Comparison of ENCODE assay signal across 20 cellular contexts in genomic region chr14:24463017-24463805, GRCh38. TPM values are rescaled to one million over a fixed set of nuclear protein-coding genes. Genes with fewer than 3 reads are reported as not detected.
A peak's percentile ranks its signal among the peaks of the same experiment; 100 is the strongest.
DNase-seq lines count a peak whose midpoint lies in the region; ATAC-seq and TF ChIP-seq lines count a peak whose summit lies in the region.
"Had no signal": no experiment of that assay in that cellular context is flagged by ENCODE, and none has a peak within 500 bp of the region (broad histone marks: within the 10 kb centered on the region; RNA-seq: fewer than 3 reads in every experiment).

No MANE protein-coding gene starts in this region.

- H3K36me3 ChIP-seq in OCI-LY1 (ENCODE audit: insufficient read depth, low read length) = no peaks in the 10 kb centered on the region

- H3K9me3 ChIP-seq in OCI-LY1 (ENCODE audit: low read length) = no peaks in the 10 kb centered on the region

- H4K20me1 ChIP-seq in OCI-LY1 (ENCODE audit: insufficient read depth, low read length) = no peaks in the 10 kb centered on the region

- H3K27ac ChIP-seq in OCI-LY1 (ENCODE audit: low read depth, low read length, poor library complexity, severe bottlenecking) = peak overlapping the region; percentile 92
- H3K27ac ChIP-seq: 22Rv1 had no signal

- no peaks in the 10 kb centered on the region for H3K27me3 ChIP-seq in OCI-LY1 (ENCODE audit: insufficient read depth, low read length)

- no peak overlapping the region for H2AFZ ChIP-seq in OCI-LY1 (ENCODE audit: low read length)

- ATAC-seq in HG02610 (IDR thresholded peaks at IDR 0.05; ENCODE audit: unreplicated experiment) = peak; percentile 54

- H3F3A ChIP-seq in OCI-LY1 (ENCODE audit: insufficient read depth, low read length) = no peaks in the 10 kb centered on the region

- H3K9ac ChIP-seq in OCI-LY1 (ENCODE audit: low read length) = peak overlapping the region; percentile 16; the same call in 1 of the 2 replicates

- no peaks in the 10 kb centered on the region for H3K9me2 ChIP-seq in OCI-LY1 (ENCODE audit: low read depth, low read length)

- H3K4me1 ChIP-seq in OCI-LY1 (ENCODE audit: insufficient read depth, low read length, severe bottlenecking) = peaks cover 30% of the 10 kb centered on the region

- peak overlapping the region; percentile 36 for H3K4me2 ChIP-seq in OCI-LY1 (ENCODE audit: low read length)

- H3K4me3 ChIP-seq in GM12865 (ENCODE audit: low read depth, low read length) (no peak overlapping the region), OCI-LY1 (ENCODE audit: low read depth, low read length, poor library complexity, severe bottlenecking) (no peak overlapping the region)

- H3K79me2 ChIP-seq in OCI-LY1 (ENCODE audit: insufficient read depth, low read length) = no peaks in the 10 kb centered on the region

- TF ChIP-seq CTCF in GM12865 (IDR thresholded peaks at IDR 0.05; ENCODE audit: insufficient read depth, low read depth, low read length, missing control alignments) (no peak), OCI-LY1 (IDR thresholded peaks at IDR 0.05; ENCODE audit: low read length) (no peak)

- peak; percentile 44 for DNase-seq in NCI-H2171 treated with DMSO at 0.1 percent for 48 hours (lab: John Stamatoyannopoulos, UW)
- no peak for DNase-seq in NCI-H2171 (lab: John Stamatoyannopoulos, UW)
- peak; percentile 21 for DNase-seq in GM12865 (ENCODE audit: low read depth)
- no peak for DNase-seq in mesenteric fat pad (ENCODE audit: low spot score)
- no peak for DNase-seq in NCI-H446 (lab: John Stamatoyannopoulos, UW)
- DNase-seq in NCI-H345 treated with DMSO at 0.1 percent for 48 hours (lab: John Stamatoyannopoulos, UW; ENCODE audit: unreplicated experiment) = no peak
- DNase-seq: CD4-positive, CD25-positive, alpha-beta regulatory T cell; DMS53; H7; KG1; NCI-H2081 treated with DMSO at 0.1 percent for 48 hours; NCI-H2227 treated with DMSO at 0.1 percent for 48 hours; NCI-H526; SW 1271 had no signal

RNA-seq across cellular contexts. Expression of gene SDR39U1, which starts 20.6 kb away (rescaled TPM):
- total RNA-seq in mesenteric fat pad = 50.1 TPM

RNA-seq across cellular contexts. Expression of gene KHNYN, which starts 33.5 kb away (rescaled TPM):
- 41.4 TPM for total RNA-seq in mesenteric fat pad

RNA-seq across cellular contexts. Expression of gene CBLN3, which starts 33.7 kb away (rescaled TPM):
- total RNA-seq in mesenteric fat pad = 5.0 TPM

RNA-seq across cellular contexts. Expression of gene CMA1, which starts 44.9 kb away (rescaled TPM):
- total RNA-seq in mesenteric fat pad = 1.4 TPM
- total RNA-seq: B cell; CD4-positive, CD25-positive, alpha-beta regulatory T cell; H7; M059J; SK-MEL-5 had no signal

Comparison
In these comparisons a context has a peak if more than half of its experiments do, and no peak if none do; other contexts are left out.
1. DNase-seq: peak in NCI-H2171 treated with DMSO at 0.1 percent for 48 hours (single experiment) and GM12865 (single experiment); none in NCI-H2171 (single experiment), mesenteric fat pad (single experiment), NCI-H446 (0 of 2) and NCI-H345 treated with DMSO at 0.1 percent for 48 hours (single experiment).